30 cellular contexts compared by ENCODE assay signal in the genomic region with DNA sequence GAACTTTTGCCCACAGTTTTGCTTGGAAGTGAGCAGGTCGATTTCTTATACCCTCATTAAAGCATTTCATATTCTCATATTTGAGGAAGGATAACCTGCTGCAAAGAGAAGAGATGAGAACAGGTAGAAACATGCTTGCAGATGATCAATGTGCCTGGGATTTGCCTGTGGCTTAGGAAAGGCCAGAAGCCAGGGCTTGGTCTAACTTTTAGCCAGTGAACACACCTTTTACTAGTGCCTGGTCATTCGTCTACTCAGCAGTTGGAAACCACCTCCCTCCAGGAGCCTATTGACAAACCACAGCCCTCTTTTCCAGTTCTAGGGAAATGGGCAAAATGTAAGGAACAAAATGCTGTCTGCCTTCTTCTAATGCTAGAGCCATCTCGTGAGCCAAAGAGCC.
"Had no signal": no experiment of that assay in that cellular context is flagged by ENCODE, and none has a peak within 500 bp of the region (broad histone marks: within the 10 kb centered on the region; RNA-seq: fewer than 3 reads in every experiment).

No MANE protein-coding gene starts in this region.

- H3K27ac ChIP-seq: brain microvascular endothelial cell, cardiac muscle cell, colonic mucosa, WERI-Rb-1 had no signal

- H3K36me3 ChIP-seq: brain microvascular endothelial cell, cardiac muscle cell, colonic mucosa, WERI-Rb-1 had no signal

- H3K9me3 Mint-ChIP-seq: activated CD8-positive, alpha-beta T cell treated with anti-CD3 and anti-CD28 coated beads for 36 hours; activated T-cell treated with anti-CD3 and anti-CD28 coated beads, Interleukin-2, amount 50 U/mL, for 4 hours; activated T-helper 17 cell treated with anti-CD3 and anti-CD28 coated beads, Interleukin-2, amount 50 U/mL, for 72 hours; endodermal cell; T-helper 2 cell treated with Interferon-gamma antibody and Interleukin-4, amounts not matched to agents 5 μg/mL and 100 μg/mL, for 36 hours had no signal

- H3K4me3 Mint-ChIP-seq: activated B cell treated with CpG ODN at 0.5 μM for 24 hours; activated CD8-positive, alpha-beta T cell treated with anti-CD3 and anti-CD28 coated beads for 36 hours; activated naive CD8-positive, alpha-beta T cell; activated T-cell treated with anti-CD3 and anti-CD28 coated beads, Interleukin-2, amount 50 U/mL, for 4 hours; activated T-helper 17 cell treated with anti-CD3 and anti-CD28 coated beads, Interleukin-2, amount 50 U/mL, for 72 hours; endodermal cell; T-helper 17 cell; T-helper 2 cell treated with Interferon-gamma antibody and Interleukin-4, amounts not matched to agents 5 μg/mL and 100 μg/mL, for 36 hours had no signal

- ATAC-seq: activated CD4-positive, CD25-positive, alpha-beta regulatory T cell treated with anti-CD3 and anti-CD28 coated beads, Interleukin-2, amount 50 U/mL, for 24 hours; activated CD8-positive, alpha-beta T cell treated with anti-CD3 and anti-CD28 coated beads for 36 hours; activated T-cell treated with anti-CD3 and anti-CD28 coated beads, Interleukin-2, amount 50 U/mL, for 4 hours; activated T-helper 17 cell treated with anti-CD3 and anti-CD28 coated beads, Interleukin-2, amount 50 U/mL, for 72 hours; T-helper 17 cell had no signal

- H3K4me1 Mint-ChIP-seq: activated B cell treated with CpG ODN at 0.5 μM for 24 hours; activated T-helper 17 cell treated with anti-CD3 and anti-CD28 coated beads, Interleukin-2, amount 50 U/mL, for 72 hours; T-helper 17 cell had no signal

- H3K27ac Mint-ChIP-seq: activated B cell treated with CpG ODN at 0.5 μM for 24 hours; activated CD8-positive, alpha-beta T cell treated with anti-CD3 and anti-CD28 coated beads for 36 hours; activated naive CD8-positive, alpha-beta T cell; activated T-helper 17 cell treated with anti-CD3 and anti-CD28 coated beads, Interleukin-2, amount 50 U/mL, for 72 hours; endodermal cell; T-helper 17 cell; T-helper 2 cell treated with Interferon-gamma antibody and Interleukin-4, amounts not matched to agents 5 μg/mL and 100 μg/mL, for 36 hours had no signal

- DNase-seq: activated B cell treated with CpG ODN at 0.5 μM for 24 hours; activated CD4-positive, alpha-beta T cell treated with anti-CD3 and anti-CD28 coated beads for 48 hours; activated CD4-positive, alpha-beta T cell treated with anti-CD3 and anti-CD28 coated beads, Interleukin-2, amount 50 U/mL, for 1 hour; activated CD4-positive, alpha-beta T cell treated with anti-CD3 and anti-CD28 coated beads, Interleukin-2, amount 50 U/mL, for 48 hours; activated CD8-positive, alpha-beta memory T cell treated with anti-CD3 and anti-CD28 coated beads for 24 hours; activated CD8-positive, alpha-beta T cell treated with anti-CD3 and anti-CD28 coated beads for 36 hours; activated effector memory CD4-positive, alpha-beta T cell treated with Interleukin-2 at 50 U/mL for 16 hours; activated gamma-delta T cell treated with Interleukin-2 at 50 U/mL for 16 hours; activated naive CD4-positive, alpha-beta T cell treated with anti-CD3 and anti-CD28 coated beads, Interleukin-2, amount 50 U/mL, for 16 hours; activated naive CD4-positive, alpha-beta T cell treated with Interleukin-2 at 50 U/mL for 16 hours; activated T-cell treated with anti-CD3 and anti-CD28 coated beads, Interleukin-2, amount 50 U/mL, for 4 hours; amniotic stem cell; anterior cingulate cortex; brain microvascular endothelial cell; central memory CD4-positive, alpha-beta T cell; cerebellar nuclear complex; colonic mucosa; effector memory CD4-positive, alpha-beta T cell; endodermal cell; erythroblast; head of caudate nucleus; T-helper 1 cell; T-helper 17 cell; T1000; WERI-Rb-1 had no signal

- H3K4me3 ChIP-seq: cardiac muscle cell, colonic mucosa had no signal

- H3K9me3 ChIP-seq: colonic mucosa had no signal

- H3K27me3 ChIP-seq: brain microvascular endothelial cell, cardiac muscle cell, colonic mucosa had no signal

- H3K36me3 Mint-ChIP-seq: activated naive CD8-positive, alpha-beta T cell had no signal

- H3K4me1 ChIP-seq: colonic mucosa had no signal
